8 cellular contexts compared by ENCODE assay signal in the genomic region with DNA sequence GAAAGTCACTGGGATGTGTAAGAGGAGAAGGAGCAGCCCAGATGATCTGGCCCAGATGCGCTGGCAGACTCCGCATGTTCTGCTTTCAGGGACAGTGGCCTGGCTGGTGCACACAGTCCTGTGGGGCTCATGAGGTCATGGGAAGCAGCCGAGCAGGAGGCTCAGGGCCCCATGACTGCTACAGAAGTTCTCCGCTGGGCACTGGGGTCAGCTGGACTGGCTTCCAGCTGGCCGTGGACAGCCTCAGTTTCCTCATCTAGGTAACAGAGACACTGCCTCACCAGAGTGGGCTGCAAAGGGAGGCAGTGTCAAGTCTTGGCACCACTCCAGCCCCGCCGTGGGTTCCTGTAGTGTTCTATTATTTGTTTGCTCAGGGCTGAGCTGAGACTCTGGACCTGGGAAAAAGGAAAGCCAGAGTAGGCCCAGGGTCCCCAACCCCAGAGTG. TPM values are rescaled to one million over a fixed set of nuclear protein-coding genes. Genes with fewer than 3 reads are reported as not detected.
DNase-seq lines count a peak whose midpoint lies in the region; ATAC-seq and TF ChIP-seq lines count a peak whose summit lies in the region.

No MANE protein-coding gene starts in this region.

- in situ Hi-C loops in transverse colon (cut with MboI; ENCODE audit: low pct_ligation_motif_present in 1 of 4, low pct_unique_long_range_greater_than_20kb in 1 of 4, low sequenced_read_pairs in 3 of 4) = no loop called here

- peaks cover 70% of the 10 kb centered on the region for H3K4me1 Mint-ChIP-seq in activated CD4-positive, alpha-beta T cell treated with anti-CD3 and anti-CD28 coated beads, Interleukin-2, amount 10 ng/mL, durations not matched to agents 24 days and 14 days

- H3K27ac ChIP-seq in esophagus squamous epithelium (peak overlapping the region; percentile 67 to 89 (median 78)), transverse colon (peak overlapping the region; percentile 85 to 87 (median 86))

- ATAC-seq in GM18909 (IDR thresholded peaks at IDR 0.05; ENCODE audit: poor library complexity, unreplicated experiment) = no peak
- ATAC-seq in GM21786 (IDR thresholded peaks at IDR 0.05; ENCODE audit: unreplicated experiment) = no peak

- H3K36me3 Mint-ChIP-seq in activated CD4-positive, alpha-beta T cell treated with anti-CD3 and anti-CD28 coated beads, Interleukin-2, amount 10 ng/mL, durations not matched to agents 24 days and 14 days (ENCODE audit: low read depth) = peaks cover 44% of the 10 kb centered on the region

- no peak for TF ChIP-seq CTCF in esophagus squamous epithelium (IDR thresholded peaks at IDR 0.05)
- no peak for TF ChIP-seq CTCF in transverse colon (IDR thresholded peaks at IDR 0.05)

- no peaks in the 10 kb centered on the region for H3K27me3 ChIP-seq in esophagus squamous epithelium
- H3K27me3 ChIP-seq in mucosa of stomach (ENCODE audit: control insufficient read depth, insufficient read depth, low read length) = no peaks in the 10 kb centered on the region
- no peaks in the 10 kb centered on the region for H3K27me3 ChIP-seq in transverse colon

- no peak for TF ChIP-seq POLR2A in esophagus squamous epithelium (IDR thresholded peaks at IDR 0.05)
- no peak for TF ChIP-seq POLR2A in transverse colon (IDR thresholded peaks at IDR 0.05)

- intact Hi-C loops in activated CD4-positive, alpha-beta T cell treated with anti-CD3 and anti-CD28 coated beads, Interleukin-2, amount 10 ng/mL, durations not matched to agents 24 days and 14 days (cut with micrococcal nuclease) = loop anchor here (5.0 kb wide), 1 partner anchor 45 kb away; a partner anchor contains a TSS
- intact Hi-C loops in esophagus squamous epithelium (cut with DNase I) = no loop called here
- intact Hi-C loops in transverse colon (cut with DNase I; ENCODE audit: low total_unique reads) = no loop called here

- WGBS in esophagus squamous epithelium, 2 donors = 91% methylated on average over 4 of the region's 7 CpGs; no CpG with 5 or more reads in 1 of the 2 donors
- 56% methylated on average over 7 of the region's 7 CpGs; no CpG with 5 or more reads in 1 of the 2 donors for WGBS in transverse colon (ENCODE audit: low coverage in 1 of 2), 2 donors

- TF ChIP-seq EP300 in transverse colon (IDR thresholded peaks at IDR 0.05; ENCODE audit: low read depth) = no peak

- H3K4me1 ChIP-seq in esophagus squamous epithelium (peaks cover 21 to 83% (median 59%) of the 10 kb centered on the region in 3 donors), mucosa of stomach (ENCODE audit: control insufficient read depth, insufficient read depth, low read length) (peaks cover 37% of the 10 kb centered on the region), transverse colon (peaks cover 40 to 72% (median 50%) of the 10 kb centered on the region in 4 donors)

- peaks cover 16 to 63% (median 16%) of the 10 kb centered on the region in 3 donors for H3K36me3 ChIP-seq in esophagus squamous epithelium
- H3K36me3 ChIP-seq in mucosa of stomach (ENCODE audit: control insufficient read depth, insufficient read depth, low read length) = peaks cover 14% of the 10 kb centered on the region
- H3K36me3 ChIP-seq in transverse colon = peaks cover 0 to 14% (median 0%) of the 10 kb centered on the region in 4 donors

- peak overlapping the region; percentile 78 for H3K4me3 Mint-ChIP-seq in activated CD4-positive, alpha-beta T cell treated with anti-CD3 and anti-CD28 coated beads, Interleukin-2, amount 10 ng/mL, durations not matched to agents 24 days and 14 days

- H3K4me3 ChIP-seq in esophagus squamous epithelium = no peak overlapping the region
- H3K4me3 ChIP-seq in mucosa of stomach (ENCODE audit: low read length) = peak overlapping the region; percentile 10
- peak overlapping the region in 1 of 4 donors; percentile 1 for H3K4me3 ChIP-seq in transverse colon

- H3K9ac ChIP-seq in mucosa of stomach (ENCODE audit: low read length) = peak overlapping the region; percentile 28

- H3K27ac Mint-ChIP-seq in activated CD4-positive, alpha-beta T cell treated with anti-CD3 and anti-CD28 coated beads, Interleukin-2, amount 10 ng/mL, durations not matched to agents 24 days and 14 days = peak overlapping the region; percentile 94

- H3K27me3 Mint-ChIP-seq in activated CD4-positive, alpha-beta T cell treated with anti-CD3 and anti-CD28 coated beads, Interleukin-2, amount 10 ng/mL, durations not matched to agents 24 days and 14 days = no peaks in the 10 kb centered on the region

- no peak for DNase-seq in activated CD4-positive, alpha-beta T cell treated with anti-CD3 and anti-CD28 coated beads, Interleukin-2, amount 10 ng/mL, durations not matched to agents 24 days and 14 days
- no peak for DNase-seq in activated CD4-positive, alpha-beta T cell treated with anti-CD3 and anti-CD28 coated beads, Interleukin-2, amount 50 U/mL, for 48 hours
- DNase-seq in esophagus squamous epithelium (lab: John Stamatoyannopoulos, UW) = no peak
- DNase-seq in transverse colon = peak; percentile 52
- no peak for DNase-seq in NCI-H1417 (lab: John Stamatoyannopoulos, UW)

- H3K9me3 ChIP-seq in esophagus squamous epithelium (no peaks in the 10 kb centered on the region), mucosa of stomach (ENCODE audit: control insufficient read depth, low read length) (no peaks in the 10 kb centered on the region), transverse colon (no peaks in the 10 kb centered on the region)

- H3K9me3 Mint-ChIP-seq in activated CD4-positive, alpha-beta T cell treated with anti-CD3 and anti-CD28 coated beads, Interleukin-2, amount 10 ng/mL, durations not matched to agents 24 days and 14 days = no peaks in the 10 kb centered on the region

RNA-seq across cellular contexts. Expression of a gene that starts 45.1 kb away (rescaled TPM):
- total RNA-seq in activated CD4-positive, alpha-beta T cell treated with anti-CD3 and anti-CD28 coated beads, Interleukin-2, amount 10 ng/mL, durations not matched to agents 24 days and 14 days = 113 and 117 TPM in 2 replicates
- total RNA-seq in esophagus squamous epithelium = 10 to 100 TPM; 31.6 to 51.4 (median 46.1) TPM
- 100 to 1,000 TPM in 2 of 4 donors, 10 to 100 TPM in 2; 70.3 to 211 (median 116) TPM for total RNA-seq in transverse colon

RNA-seq across cellular contexts. Expression of a gene that starts 56.9 kb away (rescaled TPM):
- 16.9 and 17.7 TPM in 2 replicates for total RNA-seq in activated CD4-positive, alpha-beta T cell treated with anti-CD3 and anti-CD28 coated beads, Interleukin-2, amount 10 ng/mL, durations not matched to agents 24 days and 14 days
- total RNA-seq in esophagus squamous epithelium (10 to 100 TPM in 1 of 4 donors, 1 to 10 TPM in 3; 7.7 to 13.0 (median 8.3) TPM), transverse colon (10 to 100 TPM; 12.7 to 75.9 (median 16.9) TPM)
